8 cellular contexts compared by ENCODE assay signal in the genomic region with DNA sequence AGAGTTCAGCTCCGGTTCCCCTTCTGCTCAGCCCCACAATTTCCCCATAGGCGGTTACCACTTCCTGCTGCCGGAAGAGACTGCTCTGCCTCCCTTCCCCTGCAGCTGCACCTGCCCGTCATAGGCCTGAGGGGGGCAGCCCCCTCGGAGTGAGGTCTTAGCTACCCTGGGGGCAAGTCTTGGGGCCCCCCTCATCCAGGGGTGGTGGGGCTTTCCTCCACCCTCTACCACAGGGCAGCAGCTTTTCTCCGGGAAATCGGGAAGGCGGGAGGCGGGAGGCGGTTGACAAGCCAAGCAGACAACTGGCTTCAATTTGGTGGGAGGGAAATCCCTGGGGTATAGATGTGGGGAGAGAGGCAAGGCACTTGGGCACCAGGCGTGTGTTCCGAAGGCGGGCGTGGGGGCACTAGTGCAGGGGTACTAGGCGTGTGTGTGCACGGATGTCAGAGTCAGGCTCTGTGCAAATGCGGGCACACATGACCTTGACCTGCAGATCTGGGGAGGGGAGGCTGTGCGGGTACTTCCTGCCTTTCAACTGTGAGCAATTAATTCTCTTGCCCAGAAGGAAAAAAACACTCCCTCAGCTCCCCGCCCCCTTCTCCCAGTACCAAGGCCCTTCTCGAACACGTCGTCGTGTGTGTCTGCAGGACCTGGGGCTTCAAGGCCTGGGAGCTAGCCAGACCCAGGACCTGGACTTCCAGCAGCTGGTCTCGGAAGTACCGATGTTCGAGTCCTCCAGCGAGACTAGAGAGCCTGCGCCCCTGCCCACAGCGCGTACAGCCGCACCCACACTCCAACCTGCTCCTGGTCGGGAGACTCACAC. TPM values are rescaled to one million over a fixed set of nuclear protein-coding genes. Genes with fewer than 3 reads are reported as not detected.
DNase-seq lines count a peak whose midpoint lies in the region; ATAC-seq and TF ChIP-seq lines count a peak whose summit lies in the region.

No MANE protein-coding gene starts in this region.

- peaks cover 63 to 93% (median 85%) of the 10 kb centered on the region in 10 experiments for H3K4me1 ChIP-seq in BLaER1 treated with 17β-estradiol and CSF1 and Interleukin-3, amounts not matched to agents 10 nM and 100 nM
- H3K4me1 ChIP-seq in right atrium auricular region (peaks cover 0 to 51% of the 10 kb centered on the region in 2 donors), skeletal muscle tissue (ENCODE audit: control insufficient read depth in 3 of 3, insufficient read depth in 3 of 3, low read length in 3 of 3) (peaks cover 21 to 63% (median 37%) of the 10 kb centered on the region in 3 donors)

- H3K9me3 Mint-ChIP-seq in activated naive CD4-positive, alpha-beta T cell treated with anti-CD3 and anti-CD28 coated beads, Interleukin-2, amount 10 ng/mL, durations not matched to agents 7 days and 5 days, result no peaks in the 10 kb centered on the region

- peak overlapping the region; percentile 87 to 99 (median 92) for H3K4me2 ChIP-seq in BLaER1 treated with 17β-estradiol and CSF1 and Interleukin-3, amounts not matched to agents 10 nM and 100 nM

- H3K4me1 Mint-ChIP-seq in activated naive CD4-positive, alpha-beta T cell treated with anti-CD3 and anti-CD28 coated beads, Interleukin-2, amount 10 ng/mL, durations not matched to agents 7 days and 5 days, result peaks cover 41% of the 10 kb centered on the region

- peak overlapping the region; percentile 99 for H3K27ac Mint-ChIP-seq in activated naive CD4-positive, alpha-beta T cell treated with anti-CD3 and anti-CD28 coated beads, Interleukin-2, amount 10 ng/mL, durations not matched to agents 7 days and 5 days

- in situ Hi-C loops in KBM-7 (cut with MboI; ENCODE audit: low pct_unique_long_range_greater_than_20kb, low sequenced_read_pairs), result no loop called here

- H3K9me3 ChIP-seq in BLaER1 treated with 17β-estradiol and CSF1 and Interleukin-3, amounts not matched to agents 10 nM and 100 nM (replicated peaks in 1 of 11), result peaks cover 0 to 23% (median 0%) of the 10 kb centered on the region in 11 experiments; a peak in 3 of 22 replicates
- H3K9me3 ChIP-seq in right atrium auricular region (no peaks in the 10 kb centered on the region), skeletal muscle tissue (ENCODE audit: control insufficient read depth in 3 of 3, low read length in 3 of 3) (no peaks in the 10 kb centered on the region)

- H3K9ac ChIP-seq in BLaER1 treated with 17β-estradiol and CSF1 and Interleukin-3, amounts not matched to agents 10 nM and 100 nM, result peak overlapping the region; percentile 82 to 100 (median 94)
- peak overlapping the region; percentile 85 to 90 (median 87) for H3K9ac ChIP-seq in skeletal muscle tissue (ENCODE audit: low read depth in 1 of 3, low read length in 3 of 3)

- H3K36me3 Mint-ChIP-seq in activated naive CD4-positive, alpha-beta T cell treated with anti-CD3 and anti-CD28 coated beads, Interleukin-2, amount 10 ng/mL, durations not matched to agents 7 days and 5 days, result peaks cover 35% of the 10 kb centered on the region

- DNase-seq in KBM-7, result peak; percentile 99
- DNase-seq in SIG-M5 (lab: John Stamatoyannopoulos, UW), result peak; percentile 79
- DNase-seq in activated naive CD4-positive, alpha-beta T cell treated with anti-CD3 and anti-CD28 coated beads, Interleukin-2, amount 10 ng/mL, durations not matched to agents 7 days and 5 days, result peak; percentile 85
- no peak for DNase-seq in right atrium auricular region (ENCODE audit: low spot score)
- DNase-seq in NCI-H1930 (lab: John Stamatoyannopoulos, UW), result no peak

- peak overlapping the region; percentile 82 to 100 (median 96) for H3K27ac ChIP-seq in BLaER1 treated with 17β-estradiol and CSF1 and Interleukin-3, amounts not matched to agents 10 nM and 100 nM
- peak overlapping the region; percentile 90 for H3K27ac ChIP-seq in right atrium auricular region
- peak overlapping the region; percentile 88 for H3K27ac ChIP-seq in skeletal muscle tissue (ENCODE audit: low read depth, low read length)

- peak overlapping the region; percentile 58 to 78 (median 69) for H3K4me3 ChIP-seq in BLaER1 treated with 17β-estradiol and CSF1 and Interleukin-3, amounts not matched to agents 10 nM and 100 nM
- peak overlapping the region; percentile 41 to 64 for H3K4me3 ChIP-seq in right atrium auricular region
- H3K4me3 ChIP-seq in skeletal muscle tissue (ENCODE audit: low read length in 3 of 3), result peak overlapping the region; percentile 68 to 77 (median 77)

- CTCF ChIA-PET in activated naive CD4-positive, alpha-beta T cell treated with anti-CD3 and anti-CD28 coated beads, Interleukin-2, amount 10 ng/mL, durations not matched to agents 7 days and 5 days (lab: Charles Lee), result interaction anchor here (14.7 kb wide), 1 partner anchor 21 kb away, joined by 241 read pairs; a partner anchor contains a TSS

- H3K4me3 Mint-ChIP-seq in activated naive CD4-positive, alpha-beta T cell treated with anti-CD3 and anti-CD28 coated beads, Interleukin-2, amount 10 ng/mL, durations not matched to agents 7 days and 5 days, result peak overlapping the region; percentile 86

- peaks cover 81 to 97% (median 95%) of the 10 kb centered on the region in 11 experiments for H4K20me1 ChIP-seq in BLaER1 treated with 17β-estradiol and CSF1 and Interleukin-3, amounts not matched to agents 10 nM and 100 nM

- peak; percentile 55 for ATAC-seq in GM19395 (IDR thresholded peaks at IDR 0.05; ENCODE audit: unreplicated experiment)

- H3K27me3 Mint-ChIP-seq in activated naive CD4-positive, alpha-beta T cell treated with anti-CD3 and anti-CD28 coated beads, Interleukin-2, amount 10 ng/mL, durations not matched to agents 7 days and 5 days, result no peaks in the 10 kb centered on the region

- TF ChIP-seq CTCF in right atrium auricular region (IDR thresholded peaks at IDR 0.05), result no peak

- peaks cover 63 to 84% (median 69%) of the 10 kb centered on the region in 11 experiments for H3K27me3 ChIP-seq in BLaER1 treated with 17β-estradiol and CSF1 and Interleukin-3, amounts not matched to agents 10 nM and 100 nM
- H3K27me3 ChIP-seq in right atrium auricular region (no peaks in the 10 kb centered on the region), skeletal muscle tissue (ENCODE audit: control insufficient read depth in 3 of 3, insufficient read depth in 3 of 3, low read length in 3 of 3) (peaks cover 0 to 5% (median 0%) of the 10 kb centered on the region in 3 donors)

- peaks cover 17 to 28% (median 25%) of the 10 kb centered on the region in 11 experiments; a peak in 20 of 22 replicates for H3K36me3 ChIP-seq in BLaER1 treated with 17β-estradiol and CSF1 and Interleukin-3, amounts not matched to agents 10 nM and 100 nM
- peaks cover 24% of the 10 kb centered on the region for H3K36me3 ChIP-seq in right atrium auricular region
- peaks cover 12 to 24% (median 19%) of the 10 kb centered on the region in 3 donors for H3K36me3 ChIP-seq in skeletal muscle tissue (ENCODE audit: control insufficient read depth in 3 of 3, insufficient read depth in 3 of 3, low read length in 3 of 3)

RNA-seq across cellular contexts. Expression of a gene that starts 1.0 kb away (rescaled TPM):
- total RNA-seq in right atrium auricular region (1 to 10 TPM; 7.6 to 8.9 TPM), skeletal muscle tissue (25.1 TPM)

RNA-seq across cellular contexts. Expression of a gene that starts 7.8 kb away (rescaled TPM):
- total RNA-seq in right atrium auricular region (10 to 100 TPM; 66.5 to 70.2 TPM), skeletal muscle tissue (13.6 TPM)

RNA-seq across cellular contexts. Expression of a gene that starts 17.4 kb away (rescaled TPM):
- total RNA-seq in right atrium auricular region, result 10 to 100 TPM in 1 of 2 donors, 1 to 10 TPM in 1; 6.2 to 10.6 TPM
- 5.7 TPM for total RNA-seq in skeletal muscle tissue

RNA-seq across cellular contexts. Expression of a gene that starts 22.6 kb away (rescaled TPM):
- total RNA-seq in right atrium auricular region (1 to 10 TPM; 2.3 to 4.7 TPM), skeletal muscle tissue (1.0 TPM)

RNA-seq across cellular contexts. Expression of a gene that starts 41.1 kb away (rescaled TPM):
- total RNA-seq in right atrium auricular region (1 to 10 TPM; 6.3 to 7.0 TPM), skeletal muscle tissue (1.6 TPM)

Comparison
In these comparisons a context has a peak if more than half of its experiments do, and no peak if none do; other contexts are left out.
1. DNase-seq: peak in KBM-7 (single experiment), SIG-M5 (single experiment) and activated naive CD4-positive, alpha-beta T cell treated with anti-CD3 and anti-CD28 coated beads, Interleukin-2, amount 10 ng/mL, durations not matched to agents 7 days and 5 days (single experiment); none in right atrium auricular region (single experiment) and NCI-H1930 (0 of 2).
2. Peak in every context shown above with its lines, with median percentiles within 50 percentile points of each other: H3K27ac ChIP-seq and H3K4me3 ChIP-seq.